In genomic region chr18:969311-969710, GRCh38 we compare ENCODE assay signal across 1 cellular context.
DNase-seq lines count a peak whose midpoint lies in the region; ATAC-seq, FAIRE-seq and TF ChIP-seq lines count a peak whose summit lies in the region.
"Not testable (repeated sequence)": the region's sequence is repeated elsewhere in the genome, so short reads cannot be mapped to it uniquely, and the experiment has no call there.

No MANE protein-coding gene starts in this region.

- not testable (repeated sequence) for TF ChIP-seq POLR2A in K562 (conservative IDR thresholded peaks at IDR 0.05)

- not testable (repeated sequence) for TF ChIP-seq RAD21 in K562 (CRISPR knock-in tag; conservative IDR thresholded peaks at IDR 0.05 in 1 of 2, IDR thresholded peaks at IDR 0.05 in 1 of 2)

- POLR2A ChIA-PET in K562 (lab: Yijun Ruan, JAX), result interaction anchor here (0.8 kb wide), 1 partner anchor 19 kb away, joined by 5 read pairs; no protein-coding TSS in a partner anchor

- in situ Hi-C loops in K562 (cut with MboI), result not testable (repeated sequence)

- TF ChIP-seq EP300 in K562 (IDR thresholded peaks at IDR 0.05; ENCODE audit: low read length), result not testable (repeated sequence)

- H3K79me2 ChIP-seq in K562 (ENCODE audit: control insufficient read depth, insufficient read depth, low read length), result not testable (repeated sequence)

- not testable (repeated sequence) for ATAC-seq in K562

- not testable (repeated sequence) for H2AFZ ChIP-seq in K562 (ENCODE audit: low read depth, low read length)

- not testable (repeated sequence) for FAIRE-seq in K562 (lab: Jason Lieb, UNC)

- H3K27me3 ChIP-seq in K562 (ENCODE audit: control insufficient read depth in 2 of 2, insufficient read depth in 2 of 2, low read length in 2 of 2), result not testable (repeated sequence)

- H3K4me3 ChIP-seq in K562, result not testable (repeated sequence)

- DNase-seq in K562 (ENCODE audit: extremely low read depth in 1 of 4, low spot score in 3 of 4), result not testable (repeated sequence)

- peaks cover 3 to 24% of the 10 kb centered on the region in 2 experiments; a peak in 4 of 5 replicates for H3K4me1 ChIP-seq in K562 (replicated peaks in 1 of 2; ENCODE audit: control insufficient read depth in 2 of 2, insufficient read depth in 2 of 2, low read length in 2 of 2)

- CTCF ChIA-PET in K562 (lab: Yijun Ruan, JAX; ENCODE audit: low intra/inter-chr PET ratio), result not testable (repeated sequence)

- not testable (repeated sequence) for BruUV-seq in K562 (replicated peaks; lab: Mats Ljungman, UMichigan)

- H3K9me1 ChIP-seq in K562 (ENCODE audit: control insufficient read depth, insufficient read depth, low read length), result not testable (repeated sequence)

- not testable (repeated sequence) for TF ChIP-seq CTCF in K562 (IDR thresholded peaks at IDR 0.05 in 2 of 3, conservative IDR thresholded peaks at IDR 0.05 in 1 of 3; ENCODE audit: insufficient read depth in 2 of 3, low read depth in 1 of 3, low read length in 3 of 3)

- not testable (repeated sequence) for H3K27ac ChIP-seq in K562 (ENCODE audit: extremely low read depth, low read depth, low read length)

- H4K20me1 ChIP-seq in K562 (replicated peaks; ENCODE audit: control insufficient read depth, insufficient read depth, low read length), result not testable (repeated sequence)

- H3K4me2 ChIP-seq in K562 (ENCODE audit: insufficient read depth, low read length), result not testable (repeated sequence)

- WGBS in K562 (ENCODE audit: insufficient coverage, low coverage, missing lambda C conversion rate), result 68% methylated on average over 3 of the region's 3 CpGs

- not testable (repeated sequence) for H3K36me3 ChIP-seq in K562 (ENCODE audit: control insufficient read depth, insufficient read depth, low read length)

- not testable (repeated sequence) for H3K9me3 ChIP-seq in K562 (replicated peaks; ENCODE audit: control insufficient read depth, insufficient read depth, low read depth, low read length)

- intact Hi-C loops in K562 (cut with micrococcal nuclease), result loop anchor here (5.0 kb wide), 1 partner anchor 83 kb away; no protein-coding TSS in a partner anchor

- not testable (repeated sequence) for H3K9ac ChIP-seq in K562 (ENCODE audit: insufficient read depth in 1 of 2, low read depth in 2 of 2, low read length in 2 of 2)

TF ChIP-seq in K562, 482 proteins besides CTCF, POLR2A, EP300 and RAD21:
- peak in 1 of 2 experiments; percentile 97 for TF ChIP-seq AFF1 (IDR thresholded peaks at IDR 0.05; ENCODE audit: low read depth in 1 of 2, partially characterized antibody in 2 of 2)
- TF ChIP-seq, protein P1, sequence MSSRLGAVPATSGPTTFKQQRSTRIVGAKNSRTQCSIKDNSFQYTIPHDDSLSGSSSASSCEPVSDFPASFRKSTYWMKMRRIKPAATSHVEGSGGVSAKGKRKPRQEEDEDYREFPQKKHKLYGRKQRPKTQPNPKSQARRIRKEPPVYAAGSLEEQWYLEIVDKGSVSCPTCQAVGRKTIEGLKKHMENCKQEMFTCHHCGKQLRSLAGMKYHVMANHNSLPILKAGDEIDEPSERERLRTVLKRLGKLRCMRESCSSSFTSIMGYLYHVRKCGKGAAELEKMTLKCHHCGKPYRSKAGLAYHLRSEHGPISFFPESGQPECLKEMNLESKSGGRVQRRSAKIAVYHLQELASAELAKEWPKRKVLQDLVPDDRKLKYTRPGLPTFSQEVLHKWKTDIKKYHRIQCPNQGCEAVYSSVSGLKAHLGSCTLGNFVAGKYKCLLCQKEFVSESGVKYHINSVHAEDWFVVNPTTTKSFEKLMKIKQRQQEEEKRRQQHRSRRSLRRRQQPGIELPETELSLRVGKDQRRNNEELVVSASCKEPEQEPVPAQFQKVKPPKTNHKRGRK (tag; IDR thresholded peaks at IDR 0.05), result 0 out of 2 replicates have a peak, but pooled peaks have one; percentile 20
